In genomic region chr7:25303380-25304321, GRCh38 we compare ENCODE assay signal across 14 cellular contexts.
DNase-seq lines count a peak whose midpoint lies in the region; ATAC-seq and TF ChIP-seq lines count a peak whose summit lies in the region.
"Had no signal": no experiment of that assay in that cellular context is flagged by ENCODE, and none has a peak within 500 bp of the region (broad histone marks: within the 10 kb centered on the region; RNA-seq: fewer than 3 reads in every experiment).

No MANE protein-coding gene starts in this region.

- peak; percentile 72 for ATAC-seq in gastroesophageal sphincter
- ATAC-seq: stimulated activated effector memory CD8-positive, alpha-beta T cell treated with anti-CD3 and anti-CD28 coated beads, Interleukin-12 subunit alpha, Interleukin-12 subunit beta, amount 100 ng/mL, for 72 hours had no signal

- H3K79me2 ChIP-seq in SK-N-SH (ENCODE audit: insufficient read depth), result no peaks in the 10 kb centered on the region
- H3K79me2 ChIP-seq in neural progenitor cell (ENCODE audit: low read depth), result no peaks in the 10 kb centered on the region

- 26% methylated on average over 4 of the region's 4 CpGs for WGBS in SK-N-SH (ENCODE audit: low lambda C conversion rate)
- 32 to 37% methylated on average over 3 to 4 of the region's 4 CpGs for WGBS in gastroesophageal sphincter (ENCODE audit: low coverage in 1 of 2), 2 donors

- peaks cover 3% of the 10 kb centered on the region for H3K27me3 Mint-ChIP-seq in neural progenitor cell (ENCODE audit: insufficient read depth, low read depth)

- no peak overlapping the region for H3K4me3 ChIP-seq in GM12865 (ENCODE audit: low read depth, low read length)
- no peak overlapping the region for H3K4me3 ChIP-seq in SK-N-SH (ENCODE audit: low read depth in 2 of 2, low read length in 1 of 2)
- H3K4me3 ChIP-seq in gastroesophageal sphincter, result no peak overlapping the region
- no peak overlapping the region for H3K4me3 ChIP-seq in neural progenitor cell
- H3K4me3 ChIP-seq in effector memory CD4-positive, alpha-beta T cell (ENCODE audit: insufficient read depth, low read depth, low read length, poor library complexity, severe bottlenecking), result no peak overlapping the region

- no peak for TF ChIP-seq RAD21 in SK-N-SH (IDR thresholded peaks at IDR 0.05; ENCODE audit: low read length)

- H3K9me3 ChIP-seq in SK-N-SH (no peaks in the 10 kb centered on the region), gastroesophageal sphincter (no peaks in the 10 kb centered on the region), neural progenitor cell (ENCODE audit: low read depth) (no peaks in the 10 kb centered on the region)
- H3K9me3 ChIP-seq in effector memory CD4-positive, alpha-beta T cell (ENCODE audit: control insufficient read depth, low read length), result no peaks in the 10 kb centered on the region

- H3K27ac ChIP-seq in SK-N-SH (ENCODE audit: low read depth in 2 of 2, low read length in 1 of 2) (peak overlapping the region in 1 of 2 experiments; percentile 25; a peak in 1 of 4 replicates), gastroesophageal sphincter (peak overlapping the region in 3 of 4 donors; percentile 46 to 61 (median 56)), neural progenitor cell (no peak overlapping the region)
- H3K27ac ChIP-seq in effector memory CD4-positive, alpha-beta T cell (ENCODE audit: insufficient read depth, low read length, poor library complexity, severe bottlenecking), result no peak overlapping the region
- H3K27ac ChIP-seq: VCaP had no signal

- peak; percentile 38 for DNase-seq in GM12865 (ENCODE audit: low read depth)
- DNase-seq in SK-N-SH, result no peak
- peak; percentile 23 for DNase-seq in neural progenitor cell (ENCODE audit: low spot score)
- DNase-seq in EL, result no peak
- DNase-seq in effector memory CD4-positive, alpha-beta T cell, result no peak
- no peak for DNase-seq in SHP77 (lab: John Stamatoyannopoulos, UW)
- DNase-seq in stimulated activated CD4-positive, alpha-beta T cell treated with anti-CD3 and anti-CD28 coated beads, Interleukin-2, amount 100 ng/mL, for 48 hours, result no peak
- DNase-seq: activated naive CD8-positive, alpha-beta T cell treated with anti-CD3 and anti-CD28 coated beads, Interleukin-2, amount 10 ng/mL, durations not matched to agents 7 days and 5 days; NCI-H1417 treated with DMSO at 0.1 percent for 48 hours; NCI-H526 treated with DMSO at 0.1 percent for 48 hours had no signal

- TF ChIP-seq CTCF in GM12865 (IDR thresholded peaks at IDR 0.05; ENCODE audit: insufficient read depth, low read depth, low read length, missing control alignments) (no peak), SK-N-SH (IDR thresholded peaks at IDR 0.05) (no peak), gastroesophageal sphincter (IDR thresholded peaks at IDR 0.05) (no peak), neural progenitor cell (IDR thresholded peaks at IDR 0.05) (no peak)

- H3K4me3 Mint-ChIP-seq in neural progenitor cell, result no peak overlapping the region
- H3K4me3 Mint-ChIP-seq: activated naive CD8-positive, alpha-beta T cell treated with anti-CD3 and anti-CD28 coated beads, Interleukin-2, amount 10 ng/mL, durations not matched to agents 7 days and 5 days; stimulated activated effector memory CD8-positive, alpha-beta T cell treated with anti-CD3 and anti-CD28 coated beads, Interleukin-12 subunit alpha, Interleukin-12 subunit beta, amount 100 ng/mL, for 72 hours had no signal

- H3F3A ChIP-seq in SK-N-SH (replicated peaks; ENCODE audit: insufficient read depth) (no peaks in the 10 kb centered on the region), neural progenitor cell (ENCODE audit: low read depth) (no peaks in the 10 kb centered on the region)

- CTCF ChIA-PET in SK-N-SH (lab: Yijun Ruan, JAX), result interaction anchor here (0.8 to 1.7 kb wide), 8 partner anchors 12 to 262 kb away, joined by 3 to 6 read pairs (median 4); no protein-coding TSS in a partner anchor

- H3K27me3 ChIP-seq in SK-N-SH (ENCODE audit: insufficient read depth), result no peaks in the 10 kb centered on the region
- no peaks in the 10 kb centered on the region for H3K27me3 ChIP-seq in gastroesophageal sphincter
- no peaks in the 10 kb centered on the region for H3K27me3 ChIP-seq in neural progenitor cell
- no peaks in the 10 kb centered on the region for H3K27me3 ChIP-seq in effector memory CD4-positive, alpha-beta T cell (replicated peaks; ENCODE audit: control insufficient read depth, insufficient read depth, low read length, poor library complexity, severe bottlenecking)

- H3K9me3 Mint-ChIP-seq in neural progenitor cell, result no peaks in the 10 kb centered on the region
- H3K9me3 Mint-ChIP-seq: activated naive CD8-positive, alpha-beta T cell treated with anti-CD3 and anti-CD28 coated beads, Interleukin-2, amount 10 ng/mL, durations not matched to agents 7 days and 5 days; stimulated activated effector memory CD8-positive, alpha-beta T cell treated with anti-CD3 and anti-CD28 coated beads, Interleukin-12 subunit alpha, Interleukin-12 subunit beta, amount 100 ng/mL, for 72 hours had no signal

- H3K4me1 Mint-ChIP-seq in neural progenitor cell, result peaks cover 36% of the 10 kb centered on the region
- H3K4me1 Mint-ChIP-seq: activated naive CD8-positive, alpha-beta T cell treated with anti-CD3 and anti-CD28 coated beads, Interleukin-2, amount 10 ng/mL, durations not matched to agents 7 days and 5 days; stimulated activated effector memory CD8-positive, alpha-beta T cell treated with anti-CD3 and anti-CD28 coated beads, Interleukin-12 subunit alpha, Interleukin-12 subunit beta, amount 100 ng/mL, for 72 hours had no signal

- H2AFZ ChIP-seq in SK-N-SH (ENCODE audit: low read depth) (no peak overlapping the region), neural progenitor cell (replicated peaks) (no peak overlapping the region)

- H3K9ac ChIP-seq in SK-N-SH, result no peak overlapping the region
- no peak overlapping the region for H3K9ac ChIP-seq in neural progenitor cell

- H3K27ac Mint-ChIP-seq in neural progenitor cell, result peak overlapping the region; percentile 41
- H3K27ac Mint-ChIP-seq: activated naive CD8-positive, alpha-beta T cell treated with anti-CD3 and anti-CD28 coated beads, Interleukin-2, amount 10 ng/mL, durations not matched to agents 7 days and 5 days; progenitor cell of endocrine pancreas; stimulated activated effector memory CD8-positive, alpha-beta T cell treated with anti-CD3 and anti-CD28 coated beads, Interleukin-12 subunit alpha, Interleukin-12 subunit beta, amount 100 ng/mL, for 72 hours had no signal

- POLR2A ChIA-PET in SK-N-SH (lab: Yijun Ruan, JAX), result no interaction called here

- H3K36me3 ChIP-seq in SK-N-SH (replicated peaks in 1 of 2; ENCODE audit: control insufficient read depth in 1 of 2, insufficient read depth in 2 of 2, low read length in 1 of 2), result no peaks in the 10 kb centered on the region
- no peaks in the 10 kb centered on the region for H3K36me3 ChIP-seq in gastroesophageal sphincter
- H3K36me3 ChIP-seq in neural progenitor cell, result no peaks in the 10 kb centered on the region
- H3K36me3 ChIP-seq in effector memory CD4-positive, alpha-beta T cell (ENCODE audit: control insufficient read depth, insufficient read depth, low read length), result no peaks in the 10 kb centered on the region

- no peaks in the 10 kb centered on the region for H3K36me3 Mint-ChIP-seq in neural progenitor cell
- H3K36me3 Mint-ChIP-seq: activated naive CD8-positive, alpha-beta T cell treated with anti-CD3 and anti-CD28 coated beads, Interleukin-2, amount 10 ng/mL, durations not matched to agents 7 days and 5 days; stimulated activated effector memory CD8-positive, alpha-beta T cell treated with anti-CD3 and anti-CD28 coated beads, Interleukin-12 subunit alpha, Interleukin-12 subunit beta, amount 100 ng/mL, for 72 hours had no signal

- no peaks in the 10 kb centered on the region for H3K9me2 ChIP-seq in SK-N-SH

- peaks cover 0 to 7% of the 10 kb centered on the region in 2 experiments; a peak in 2 of 4 replicates for H3K4me1 ChIP-seq in SK-N-SH (ENCODE audit: control insufficient read depth in 1 of 2, insufficient read depth in 2 of 2, low read depth in 1 of 2, low read length in 1 of 2)
- H3K4me1 ChIP-seq in gastroesophageal sphincter, result peaks cover 0 to 23% (median 11%) of the 10 kb centered on the region in 3 donors
- no peaks in the 10 kb centered on the region for H3K4me1 ChIP-seq in neural progenitor cell
- no peaks in the 10 kb centered on the region for H3K4me1 ChIP-seq in effector memory CD4-positive, alpha-beta T cell (ENCODE audit: control insufficient read depth, insufficient read depth, low read length, poor library complexity, severe bottlenecking)

- H3K4me2 ChIP-seq in SK-N-SH (no peak overlapping the region), neural progenitor cell (no peak overlapping the region)

- TF ChIP-seq POLR2A in gastroesophageal sphincter (IDR thresholded peaks at IDR 0.05), result no peak

- H4K20me1 ChIP-seq in SK-N-SH (ENCODE audit: insufficient read depth) (no peaks in the 10 kb centered on the region), neural progenitor cell (ENCODE audit: low read depth) (no peaks in the 10 kb centered on the region)

- TF ChIP-seq EP300 in SK-N-SH (IDR thresholded peaks at IDR 0.05; ENCODE audit: borderline replicate concordance in 1 of 2, low read depth in 1 of 2, low read length in 1 of 2) (no peak), gastroesophageal sphincter (IDR thresholded peaks at IDR 0.05) (no peak)

TF ChIP-seq in SK-N-SH, 30 proteins besides CTCF, POLR2A, EP300 and RAD21:
- TF ChIP-seq IRF3 (IDR thresholded peaks at IDR 0.05; ENCODE audit: low read depth, low read length) (no peak), TCF12 (IDR thresholded peaks at IDR 0.05) (peak; percentile 60; the same call in 1 of the 2 replicates), PBX3 (IDR thresholded peaks at IDR 0.05) (peak; percentile 50)
TF ChIP-seq in SK-N-SH: peak in this region for 2.

Comparison
In these comparisons a context has a peak if more than half of its experiments do, and no peak if none do; other contexts are left out.
1. DNase-seq: peak in GM12865 (single experiment) and neural progenitor cell (single experiment); none in SK-N-SH (single experiment), EL (single experiment), effector memory CD4-positive, alpha-beta T cell (0 of 3), SHP77 (0 of 2) and stimulated activated CD4-positive, alpha-beta T cell treated with anti-CD3 and anti-CD28 coated beads, Interleukin-2, amount 100 ng/mL, for 48 hours (0 of 2).
2. H3K27ac ChIP-seq: peak in gastroesophageal sphincter (3 of 4); none in neural progenitor cell (single experiment) and effector memory CD4-positive, alpha-beta T cell (single experiment).